Comparison of ENCODE assay signal across 19 cellular contexts in genomic region chr11:48025983-48026340, GRCh38. TPM values are rescaled to one million over a fixed set of nuclear protein-coding genes. Genes with fewer than 3 reads are reported as not detected.
DNase-seq lines count a peak whose midpoint lies in the region; FAIRE-seq and TF ChIP-seq lines count a peak whose summit lies in the region.
"Had no signal": no experiment of that assay in that cellular context is flagged by ENCODE, and none has a peak within 500 bp of the region (broad histone marks: within the 10 kb centered on the region; RNA-seq: fewer than 3 reads in every experiment).

No MANE protein-coding gene starts in this region.

- H3K27ac Mint-ChIP-seq in brain = peak overlapping the region; percentile 51 to 97 (median 88)
- peak overlapping the region; percentile 39 for H3K27ac Mint-ChIP-seq in neural crest cell (ENCODE audit: unreplicated experiment)
- H3K27ac Mint-ChIP-seq: endodermal cell had no signal

- no peak overlapping the region for H3K4me3 ChIP-seq in HEK293 (ENCODE audit: low read depth, low read length)
- H3K4me3 ChIP-seq: BLaER1 treated with 17β-estradiol and CSF1 and Interleukin-3, amounts not matched to agents 10 nM and 100 nM; SJSA1; skin epidermis; tibial nerve had no signal

- peaks cover 3% of the 10 kb centered on the region for H3K4me1 ChIP-seq in HEK293 (ENCODE audit: control insufficient read depth, insufficient read depth, low read length)

- in situ Hi-C loops in G401 (cut with HindIII; ENCODE audit: low sequenced_read_pairs) = no loop called here

- no peak overlapping the region for H3K27ac ChIP-seq in HEK293 (ENCODE audit: extremely low read depth, low read depth, low read length)
- H3K27ac ChIP-seq: SJSA1 had no signal

- no peaks in the 10 kb centered on the region for H3K27me3 Mint-ChIP-seq in brain
- H3K27me3 Mint-ChIP-seq in neural crest cell (ENCODE audit: low read depth) = no peaks in the 10 kb centered on the region

- POLR2A ChIA-PET in HEK293 (lab: Yijun Ruan, JAX) = no interaction called here

- TF ChIP-seq CTCF in HEK293 (tag by site-specific recombination; IDR thresholded peaks at IDR 0.05) = no peak
- TF ChIP-seq CTCF in brain (conservative IDR thresholded peaks at IDR 0.05) = no peak
- TF ChIP-seq CTCF in neural crest cell (conservative IDR thresholded peaks at IDR 0.05) = no peak

- CTCF ChIA-PET in HEK293 (lab: Yijun Ruan, JAX) = interaction anchor here (0.6 to 1.1 kb wide), 3 partner anchors 52 to 90 kb away, joined by 3 to 7 read pairs (median 3); no protein-coding TSS in a partner anchor

- H3K9me3 Mint-ChIP-seq in brain (no peaks in the 10 kb centered on the region), neural crest cell (no peaks in the 10 kb centered on the region)
- H3K9me3 Mint-ChIP-seq: endodermal cell had no signal

- no peak for FAIRE-seq in RCC 7860 (lab: Jason Lieb, UNC)

- DNase-seq in CD1c-positive myeloid dendritic cell (ENCODE audit: extremely low spot score) = peak; percentile 63
- no peak for DNase-seq in neural crest cell (ENCODE audit: low read depth, low spot score)
- no peak for DNase-seq in NCI-H2029 treated with DMSO at 0.1 percent for 48 hours (lab: John Stamatoyannopoulos, UW)
- DNase-seq in G401 (ENCODE audit: low spot score) = no peak
- no peak for DNase-seq in RCC 7860 (ENCODE audit: low spot score)
- DNase-seq: activated CD4-positive, alpha-beta T cell treated with anti-CD3 and anti-CD28 coated beads for 48 hours; anterior cingulate cortex; DND-41; endodermal cell; kidney glomerular epithelial cell; NCI-H1105 treated with DMSO at 0.1 percent for 48 hours; NCI-H345; T1000 had no signal

- H3K9me3 ChIP-seq in HEK293 (ENCODE audit: control insufficient read depth, insufficient read depth, low read depth, low read length) = no peaks in the 10 kb centered on the region
- H3K9me3 ChIP-seq: BLaER1 treated with 17β-estradiol and CSF1 and Interleukin-3, amounts not matched to agents 10 nM and 100 nM; SJSA1; tibial nerve had no signal

- no peaks in the 10 kb centered on the region for H3K36me3 Mint-ChIP-seq in brain
- H3K36me3 Mint-ChIP-seq in neural crest cell (ENCODE audit: low read depth) = no peaks in the 10 kb centered on the region

- no peaks in the 10 kb centered on the region for H3K36me3 ChIP-seq in HEK293 (ENCODE audit: control insufficient read depth in 2 of 2, insufficient read depth in 1 of 2, low read length in 2 of 2)
- H3K36me3 ChIP-seq: tibial nerve had no signal

- H3K4me3 Mint-ChIP-seq in brain (no peak overlapping the region), neural crest cell (peak overlapping the region; percentile 31)
- H3K4me3 Mint-ChIP-seq: endodermal cell had no signal

- peaks cover 56% of the 10 kb centered on the region for H3K4me1 Mint-ChIP-seq in brain
- peaks cover 44% of the 10 kb centered on the region for H3K4me1 Mint-ChIP-seq in neural crest cell

TF ChIP-seq in HEK293, 187 proteins besides CTCF, POLR2A, EP300 and RAD21 (continues in another document):
- TF ChIP-seq ZNF571 (tag by site-specific recombination; IDR thresholded peaks at IDR 0.05) (no peak), ZNF830 (tag by site-specific recombination; IDR thresholded peaks at IDR 0.05; ENCODE audit: low read depth) (no peak), ZNF837 (tag by site-specific recombination; IDR thresholded peaks at IDR 0.05) (no peak), ZNF239 (tag by site-specific recombination; IDR thresholded peaks at IDR 0.05) (no peak), ATF2 (tag by site-specific recombination; IDR thresholded peaks at IDR 0.05; ENCODE audit: low read depth) (peak; percentile 86), GLI2 (tag by site-specific recombination; IDR thresholded peaks at IDR 0.05; ENCODE audit: borderline replicate concordance, low read depth) (no peak), ZBTB10 (tag by site-specific recombination; IDR thresholded peaks at IDR 0.05) (no peak), ZNF174 (tag by site-specific recombination; IDR thresholded peaks at IDR 0.05) (no peak), WT1 (tag by site-specific recombination; IDR thresholded peaks at IDR 0.05) (no peak), ZNF645 (tag by site-specific recombination; IDR thresholded peaks at IDR 0.05) (no peak), ZNF549 (tag by site-specific recombination; IDR thresholded peaks at IDR 0.05) (no peak), ZNF501 (tag by site-specific recombination; IDR thresholded peaks at IDR 0.05) (no peak), ZFP3 (tag by site-specific recombination; IDR thresholded peaks at IDR 0.05; ENCODE audit: low read depth) (no peak), ZBTB21 (tag by site-specific recombination; IDR thresholded peaks at IDR 0.05) (peak; percentile 56; the same call in 1 of the 2 replicates), ZNF514 (tag by site-specific recombination; IDR thresholded peaks at IDR 0.05) (no peak), ZNF791 (tag by site-specific recombination; IDR thresholded peaks at IDR 0.05) (no peak), ZNF280C (tag by site-specific recombination; IDR thresholded peaks at IDR 0.05) (no peak), ZNF600 (tag by site-specific recombination; IDR thresholded peaks at IDR 0.05) (peak; percentile 50; the same call in 1 of the 2 replicates)

RNA-seq across cellular contexts. Expression of gene PTPRJ, which starts 45.6 kb away (rescaled TPM):
- polyA plus RNA-seq in brain (ENCODE audit: insufficient read depth, low read depth, low replicate concordance) = 8.5 TPM
- 24.3 and 25.5 TPM in 2 replicates for total RNA-seq in neural crest cell
- total RNA-seq in G401 (2014; rRNA removed; shearing (Covaris generic)) = 1.3 and 1.5 TPM in 2 replicates

Comparison
In these comparisons a context has a peak if more than half of its experiments do, and no peak if none do; other contexts are left out.
1. RNA of gene PTPRJ, which starts 45.6 kb away (total RNA-seq): 24.3 to 25.5 TPM in neural crest cell; 1.3 to 1.5 TPM in G401; every median in the first group is over 10 times any median in the second.